In the genomic region with DNA sequence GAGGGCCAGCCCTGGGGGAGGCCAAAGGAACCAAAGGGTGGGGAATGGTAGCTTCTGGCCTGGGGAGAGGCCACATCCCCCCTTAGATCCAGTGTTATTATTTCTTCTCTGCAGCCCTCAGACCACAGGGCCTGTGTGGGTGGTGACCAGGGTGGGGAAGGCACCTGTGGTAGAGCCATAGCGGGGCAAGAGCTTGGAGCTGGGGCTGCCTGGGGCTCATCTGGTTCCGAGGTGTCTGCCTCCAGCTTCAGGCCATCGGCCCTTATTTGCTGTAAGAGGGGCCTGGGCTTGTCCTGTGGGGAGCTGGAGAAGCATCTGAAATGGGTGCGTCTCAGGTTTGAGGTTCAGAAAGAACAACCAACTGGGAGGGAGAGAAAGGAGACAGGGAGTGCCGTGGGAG, we compare ENCODE assay signal across 29 cellular contexts. TPM values are rescaled to one million over a fixed set of nuclear protein-coding genes. Genes with fewer than 3 reads are reported as not detected.
"Had no signal": no experiment of that assay in that cellular context is flagged by ENCODE, and none has a peak within 500 bp of the region (broad histone marks: within the 10 kb centered on the region; RNA-seq: fewer than 3 reads in every experiment).

No MANE protein-coding gene starts in this region.

- H3K4me3 Mint-ChIP-seq: activated CD4-positive, alpha-beta memory T cell treated with anti-CD3 and anti-CD28 coated beads for 36 hours; activated naive CD4-positive, alpha-beta T cell treated with anti-CD3 and anti-CD28 coated beads, Interleukin-2, amount 50 U/mL, for 24 hours; activated T-cell treated with anti-CD3 and anti-CD28 coated beads, Interleukin-2, amount 50 U/mL, for 72 hours; effector memory CD8-positive, alpha-beta T cell; nephron progenitor cell; stimulated activated naive B cell treated with anti-CD40 and anti-IgM and Interleukin-4, amounts not matched to agents 10 μg/mL and 1 μg/mL and 100 μg/mL, for 72 hours; T-cell had no signal

- H3K9me3 ChIP-seq: body of pancreas, esophagus muscularis mucosa, gastrocnemius medialis, sigmoid colon, transverse colon had no signal

- H3K9me3 Mint-ChIP-seq: activated CD4-positive, alpha-beta memory T cell treated with anti-CD3 and anti-CD28 coated beads for 36 hours; activated naive CD4-positive, alpha-beta T cell treated with anti-CD3 and anti-CD28 coated beads, Interleukin-2, amount 50 U/mL, for 24 hours; activated T-cell treated with anti-CD3 and anti-CD28 coated beads, Interleukin-2, amount 50 U/mL, for 72 hours; effector memory CD8-positive, alpha-beta T cell; nephron progenitor cell; stimulated activated naive B cell treated with anti-CD40 and anti-IgM and Interleukin-4, amounts not matched to agents 10 μg/mL and 1 μg/mL and 100 μg/mL, for 72 hours; T-cell had no signal

- DNase-seq: activated CD4-positive, alpha-beta memory T cell treated with anti-CD3 and anti-CD28 coated beads for 36 hours; activated gamma-delta T cell treated with Interleukin-2 at 50 U/mL for 16 hours; activated T-cell treated with anti-CD3 and anti-CD28 coated beads, Interleukin-2, amount 50 U/mL, for 72 hours; anterior cingulate cortex; body of pancreas; central memory CD4-positive, alpha-beta T cell; effector memory CD8-positive, alpha-beta T cell; gastrocnemius medialis; head of caudate nucleus; left ventricle myocardium superior; mammary epithelial cell; midbrain; nephron progenitor cell; sigmoid colon; stimulated activated CD4-positive, alpha-beta T cell treated with anti-CD3 and anti-CD28 coated beads, Interleukin-2, amount 100 ng/mL, for 48 hours; stimulated activated CD8-positive, alpha-beta memory T cell treated with anti-CD3 and anti-CD28 coated beads, Interleukin-4, amount 100 ng/mL, for 48 hours; stimulated activated naive B cell treated with anti-CD40 and anti-IgM and Interleukin-4, amounts not matched to agents 10 μg/mL and 1 μg/mL and 100 μg/mL, for 72 hours; T-cell; T-helper 9 cell; transverse colon had no signal

- H3K27ac Mint-ChIP-seq: activated CD4-positive, alpha-beta memory T cell treated with anti-CD3 and anti-CD28 coated beads for 36 hours; activated naive CD4-positive, alpha-beta T cell treated with anti-CD3 and anti-CD28 coated beads, Interleukin-2, amount 50 U/mL, for 24 hours; activated T-cell treated with anti-CD3 and anti-CD28 coated beads, Interleukin-2, amount 50 U/mL, for 72 hours; effector memory CD8-positive, alpha-beta T cell; nephron progenitor cell; stimulated activated naive B cell treated with anti-CD40 and anti-IgM and Interleukin-4, amounts not matched to agents 10 μg/mL and 1 μg/mL and 100 μg/mL, for 72 hours; T-cell had no signal

- H3K4me3 ChIP-seq: body of pancreas, esophagus muscularis mucosa, gastrocnemius medialis, sigmoid colon, smooth muscle cell, transverse colon had no signal

- ATAC-seq: activated T-cell treated with anti-CD3 and anti-CD28 coated beads, Interleukin-2, amount 50 U/mL, for 72 hours; body of pancreas; effector memory CD8-positive, alpha-beta T cell; gastrocnemius medialis; left ventricle myocardium superior; stimulated activated naive B cell treated with anti-CD40 and anti-IgM and Interleukin-4, amounts not matched to agents 10 μg/mL and 1 μg/mL and 100 μg/mL, for 72 hours; T-cell had no signal

- H3K36me3 Mint-ChIP-seq: activated CD4-positive, alpha-beta memory T cell treated with anti-CD3 and anti-CD28 coated beads for 36 hours; activated naive CD4-positive, alpha-beta T cell treated with anti-CD3 and anti-CD28 coated beads, Interleukin-2, amount 50 U/mL, for 24 hours; T-cell had no signal

- FAIRE-seq: colon, islet of Langerhans had no signal

- H3K27ac ChIP-seq: body of pancreas, esophagus muscularis mucosa, gastrocnemius medialis, sigmoid colon, transverse colon had no signal

- H3K36me3 ChIP-seq: gastrocnemius medialis, sigmoid colon, transverse colon had no signal

RNA-seq across cellular contexts. Expression of a gene that starts 2.1 kb away (rescaled TPM):
- total RNA-seq: body of pancreas, esophagus muscularis mucosa, gastrocnemius medialis, left ventricle myocardium superior, smooth muscle cell had no signal

RNA-seq across cellular contexts. Expression of a gene that starts 18.5 kb away (rescaled TPM):
- total RNA-seq: gastrocnemius medialis, smooth muscle cell had no signal
- polyA plus RNA-seq: mammary epithelial cell had no signal

RNA-seq across cellular contexts. Expression of a gene that starts 27.4 kb away (rescaled TPM):
- total RNA-seq: body of pancreas, dermis microvascular lymphatic vessel endothelial cell, esophagus muscularis mucosa, gastrocnemius medialis, left ventricle myocardium superior, mammary epithelial cell, omental fat pad, renal cortical epithelial cell, sigmoid colon, smooth muscle cell, T-cell, temporal lobe, transverse colon had no signal
- polyA plus RNA-seq: mammary epithelial cell, sigmoid colon, smooth muscle cell had no signal
